Comparison of ENCODE assay signal across 1 cellular context in the genomic region with DNA sequence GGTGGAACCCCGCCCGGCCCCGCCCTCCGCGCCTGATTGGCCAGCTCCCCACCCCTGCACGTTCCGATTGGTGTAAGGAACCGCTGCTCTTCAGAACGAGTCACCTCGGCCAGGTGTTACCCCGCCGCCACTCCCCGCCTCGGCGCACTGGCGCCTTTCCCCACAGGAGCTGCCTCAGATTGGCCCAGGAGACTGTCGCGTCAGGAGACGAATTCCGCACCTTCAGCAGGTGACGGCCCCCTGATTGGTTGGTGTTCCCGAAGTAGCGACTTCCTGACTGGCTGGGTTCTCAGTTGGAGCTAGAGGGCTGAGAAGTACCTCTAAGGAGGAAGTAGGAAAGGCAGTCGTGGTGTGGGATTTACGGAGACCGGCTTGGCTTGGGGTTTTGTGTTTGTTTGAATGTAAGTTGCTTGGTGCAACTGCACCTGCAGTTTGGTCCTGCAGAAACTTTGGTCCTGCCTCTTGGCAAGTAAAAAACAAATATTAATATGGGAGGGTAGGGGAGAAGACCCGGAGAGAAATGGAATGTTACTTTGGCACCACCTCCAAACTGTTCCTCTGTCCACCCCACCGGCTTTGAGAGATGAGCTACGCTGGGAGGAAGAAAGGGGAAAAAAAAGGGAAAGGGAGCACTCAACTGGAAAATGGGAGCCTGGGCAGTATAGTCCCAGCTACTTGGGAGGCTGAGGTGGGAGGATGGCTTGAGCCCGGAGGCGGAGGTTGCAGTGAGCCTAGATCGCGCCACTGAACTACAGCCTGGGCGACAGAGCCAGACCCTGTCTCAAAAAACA.
TF ChIP-seq lines count a peak whose summit lies in the region.

No MANE protein-coding gene starts in this region.

TF ChIP-seq in GM12878, 131 proteins besides CTCF, POLR2A, EP300 and RAD21 (continued from another document and continues in another):
- TF ChIP-seq ETV6 (conservative IDR thresholded peaks at IDR 0.05 in 1 of 2, IDR thresholded peaks at IDR 0.05 in 1 of 2; ENCODE audit: borderline replicate concordance in 1 of 2, low read depth in 1 of 2) (no peak), MTA3 (IDR thresholded peaks at IDR 0.05; ENCODE audit: borderline replicate concordance, low read length) (no peak), NFXL1 (IDR thresholded peaks at IDR 0.05; ENCODE audit: borderline replicate concordance) (no peak), SRF (IDR thresholded peaks at IDR 0.05; ENCODE audit: low read depth in 2 of 2, low read length in 2 of 2) (no peak), CBX5 (IDR thresholded peaks at IDR 0.05; ENCODE audit: low read depth) (no peak), ASH2L (IDR thresholded peaks at IDR 0.05; ENCODE audit: borderline replicate concordance, low read depth) (no peak), ZSCAN29 (IDR thresholded peaks at IDR 0.05) (no peak), RUNX3 (IDR thresholded peaks at IDR 0.05; ENCODE audit: low read length) (0 out of 2 replicates have a peak, but pooled peaks have one; percentile 11), TCF7 (IDR thresholded peaks at IDR 0.05; ENCODE audit: borderline replicate concordance) (no peak), HDAC6 (IDR thresholded peaks at IDR 0.05; ENCODE audit: unreplicated experiment) (no peak), NFIC (IDR thresholded peaks at IDR 0.05; ENCODE audit: low read depth, low read length) (no peak), TARDBP (IDR thresholded peaks at IDR 0.05; ENCODE audit: borderline replicate concordance) (no peak), ZNF274 (IDR thresholded peaks at IDR 0.05; ENCODE audit: insufficient read depth, insufficient read length) (no peak), SREBF2 (IDR thresholded peaks at IDR 0.05; ENCODE audit: low read length) (no peak; the same call in 1 of the 2 replicates), EZH2 (IDR thresholded peaks at IDR 0.05; ENCODE audit: borderline replicate concordance, control insufficient read depth, low read depth, low read length) (no peak), IRF4 (IDR thresholded peaks at IDR 0.05; ENCODE audit: low read depth, low read length) (no peak), CEBPB (IDR thresholded peaks at IDR 0.05; ENCODE audit: borderline replicate concordance in 1 of 2, low read depth in 2 of 2, low read length in 2 of 2) (no peak), FOXM1 (IDR thresholded peaks at IDR 0.05; ENCODE audit: low read depth, low read length) (no peak), STAT1 (conservative IDR thresholded peaks at IDR 0.05) (no peak)
- TF ChIP-seq, protein P1, sequence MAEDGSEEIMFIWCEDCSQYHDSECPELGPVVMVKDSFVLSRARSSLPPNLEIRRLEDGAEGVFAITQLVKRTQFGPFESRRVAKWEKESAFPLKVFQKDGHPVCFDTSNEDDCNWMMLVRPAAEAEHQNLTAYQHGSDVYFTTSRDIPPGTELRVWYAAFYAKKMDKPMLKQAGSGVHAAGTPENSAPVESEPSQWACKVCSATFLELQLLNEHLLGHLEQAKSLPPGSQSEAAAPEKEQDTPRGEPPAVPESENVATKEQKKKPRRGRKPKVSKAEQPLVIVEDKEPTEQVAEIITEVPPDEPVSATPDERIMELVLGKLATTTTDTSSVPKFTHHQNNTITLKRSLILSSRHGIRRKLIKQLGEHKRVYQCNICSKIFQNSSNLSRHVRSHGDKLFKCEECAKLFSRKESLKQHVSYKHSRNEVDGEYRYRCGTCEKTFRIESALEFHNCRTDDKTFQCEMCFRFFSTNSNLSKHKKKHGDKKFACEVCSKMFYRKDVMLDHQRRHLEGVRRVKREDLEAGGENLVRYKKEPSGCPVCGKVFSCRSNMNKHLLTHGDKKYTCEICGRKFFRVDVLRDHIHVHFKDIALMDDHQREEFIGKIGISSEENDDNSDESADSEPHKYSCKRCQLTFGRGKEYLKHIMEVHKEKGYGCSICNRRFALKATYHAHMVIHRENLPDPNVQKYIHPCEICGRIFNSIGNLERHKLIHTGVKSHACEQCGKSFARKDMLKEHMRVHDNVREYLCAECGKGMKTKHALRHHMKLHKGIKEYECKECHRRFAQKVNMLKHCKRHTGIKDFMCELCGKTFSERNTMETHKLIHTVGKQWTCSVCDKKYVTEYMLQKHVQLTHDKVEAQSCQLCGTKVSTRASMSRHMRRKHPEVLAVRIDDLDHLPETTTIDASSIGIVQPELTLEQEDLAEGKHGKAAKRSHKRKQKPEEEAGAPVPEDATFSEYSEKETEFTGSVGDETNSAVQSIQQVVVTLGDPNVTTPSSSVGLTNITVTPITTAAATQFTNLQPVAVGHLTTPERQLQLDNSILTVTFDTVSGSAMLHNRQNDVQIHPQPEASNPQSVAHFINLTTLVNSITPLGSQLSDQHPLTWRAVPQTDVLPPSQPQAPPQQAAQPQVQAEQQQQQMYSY (CRISPR knock-in tag; IDR thresholded peaks at IDR 0.05) = no peak
- TF ChIP-seq, protein P2, sequence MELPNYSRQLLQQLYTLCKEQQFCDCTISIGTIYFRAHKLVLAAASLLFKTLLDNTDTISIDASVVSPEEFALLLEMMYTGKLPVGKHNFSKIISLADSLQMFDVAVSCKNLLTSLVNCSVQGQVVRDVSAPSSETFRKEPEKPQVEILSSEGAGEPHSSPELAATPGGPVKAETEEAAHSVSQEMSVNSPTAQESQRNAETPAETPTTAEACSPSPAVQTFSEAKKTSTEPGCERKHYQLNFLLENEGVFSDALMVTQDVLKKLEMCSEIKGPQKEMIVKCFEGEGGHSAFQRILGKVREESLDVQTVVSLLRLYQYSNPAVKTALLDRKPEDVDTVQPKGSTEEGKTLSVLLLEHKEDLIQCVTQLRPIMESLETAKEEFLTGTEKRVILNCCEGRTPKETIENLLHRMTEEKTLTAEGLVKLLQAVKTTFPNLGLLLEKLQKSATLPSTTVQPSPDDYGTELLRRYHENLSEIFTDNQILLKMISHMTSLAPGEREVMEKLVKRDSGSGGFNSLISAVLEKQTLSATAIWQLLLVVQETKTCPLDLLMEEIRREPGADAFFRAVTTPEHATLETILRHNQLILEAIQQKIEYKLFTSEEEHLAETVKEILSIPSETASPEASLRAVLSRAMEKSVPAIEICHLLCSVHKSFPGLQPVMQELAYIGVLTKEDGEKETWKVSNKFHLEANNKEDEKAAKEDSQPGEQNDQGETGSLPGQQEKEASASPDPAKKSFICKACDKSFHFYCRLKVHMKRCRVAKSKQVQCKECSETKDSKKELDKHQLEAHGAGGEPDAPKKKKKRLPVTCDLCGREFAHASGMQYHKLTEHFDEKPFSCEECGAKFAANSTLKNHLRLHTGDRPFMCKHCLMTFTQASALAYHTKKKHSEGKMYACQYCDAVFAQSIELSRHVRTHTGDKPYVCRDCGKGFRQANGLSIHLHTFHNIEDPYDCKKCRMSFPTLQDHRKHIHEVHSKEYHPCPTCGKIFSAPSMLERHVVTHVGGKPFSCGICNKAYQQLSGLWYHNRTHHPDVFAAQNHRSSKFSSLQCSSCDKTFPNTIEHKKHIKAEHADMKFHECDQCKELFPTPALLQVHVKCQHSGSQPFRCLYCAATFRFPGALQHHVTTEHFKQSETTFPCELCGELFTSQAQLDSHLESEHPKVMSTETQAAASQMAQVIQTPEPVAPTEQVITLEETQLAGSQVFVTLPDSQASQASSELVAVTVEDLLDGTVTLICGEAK (IDR thresholded peaks at IDR 0.05; ENCODE audit: borderline replicate concordance) = no peak
- TF ChIP-seq, protein P3, sequence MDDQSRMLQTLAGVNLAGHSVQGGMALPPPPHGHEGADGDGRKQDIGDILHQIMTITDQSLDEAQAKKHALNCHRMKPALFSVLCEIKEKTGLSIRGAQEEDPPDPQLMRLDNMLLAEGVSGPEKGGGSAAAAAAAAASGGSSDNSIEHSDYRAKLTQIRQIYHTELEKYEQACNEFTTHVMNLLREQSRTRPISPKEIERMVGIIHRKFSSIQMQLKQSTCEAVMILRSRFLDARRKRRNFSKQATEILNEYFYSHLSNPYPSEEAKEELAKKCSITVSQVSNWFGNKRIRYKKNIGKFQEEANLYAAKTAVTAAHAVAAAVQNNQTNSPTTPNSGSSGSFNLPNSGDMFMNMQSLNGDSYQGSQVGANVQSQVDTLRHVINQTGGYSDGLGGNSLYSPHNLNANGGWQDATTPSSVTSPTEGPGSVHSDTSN (IDR thresholded peaks at IDR 0.05; ENCODE audit: insufficient replicate concordance, low read depth, low read length) = peak; percentile 90
- TF ChIP-seq, protein P4, sequence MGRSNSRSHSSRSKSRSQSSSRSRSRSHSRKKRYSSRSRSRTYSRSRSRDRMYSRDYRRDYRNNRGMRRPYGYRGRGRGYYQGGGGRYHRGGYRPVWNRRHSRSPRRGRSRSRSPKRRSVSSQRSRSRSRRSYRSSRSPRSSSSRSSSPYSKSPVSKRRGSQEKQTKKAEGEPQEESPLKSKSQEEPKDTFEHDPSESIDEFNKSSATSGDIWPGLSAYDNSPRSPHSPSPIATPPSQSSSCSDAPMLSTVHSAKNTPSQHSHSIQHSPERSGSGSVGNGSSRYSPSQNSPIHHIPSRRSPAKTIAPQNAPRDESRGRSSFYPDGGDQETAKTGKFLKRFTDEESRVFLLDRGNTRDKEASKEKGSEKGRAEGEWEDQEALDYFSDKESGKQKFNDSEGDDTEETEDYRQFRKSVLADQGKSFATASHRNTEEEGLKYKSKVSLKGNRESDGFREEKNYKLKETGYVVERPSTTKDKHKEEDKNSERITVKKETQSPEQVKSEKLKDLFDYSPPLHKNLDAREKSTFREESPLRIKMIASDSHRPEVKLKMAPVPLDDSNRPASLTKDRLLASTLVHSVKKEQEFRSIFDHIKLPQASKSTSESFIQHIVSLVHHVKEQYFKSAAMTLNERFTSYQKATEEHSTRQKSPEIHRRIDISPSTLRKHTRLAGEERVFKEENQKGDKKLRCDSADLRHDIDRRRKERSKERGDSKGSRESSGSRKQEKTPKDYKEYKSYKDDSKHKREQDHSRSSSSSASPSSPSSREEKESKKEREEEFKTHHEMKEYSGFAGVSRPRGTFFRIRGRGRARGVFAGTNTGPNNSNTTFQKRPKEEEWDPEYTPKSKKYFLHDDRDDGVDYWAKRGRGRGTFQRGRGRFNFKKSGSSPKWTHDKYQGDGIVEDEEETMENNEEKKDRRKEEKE (IDR thresholded peaks at IDR 0.05) = no peak
- TF ChIP-seq, protein P5, sequence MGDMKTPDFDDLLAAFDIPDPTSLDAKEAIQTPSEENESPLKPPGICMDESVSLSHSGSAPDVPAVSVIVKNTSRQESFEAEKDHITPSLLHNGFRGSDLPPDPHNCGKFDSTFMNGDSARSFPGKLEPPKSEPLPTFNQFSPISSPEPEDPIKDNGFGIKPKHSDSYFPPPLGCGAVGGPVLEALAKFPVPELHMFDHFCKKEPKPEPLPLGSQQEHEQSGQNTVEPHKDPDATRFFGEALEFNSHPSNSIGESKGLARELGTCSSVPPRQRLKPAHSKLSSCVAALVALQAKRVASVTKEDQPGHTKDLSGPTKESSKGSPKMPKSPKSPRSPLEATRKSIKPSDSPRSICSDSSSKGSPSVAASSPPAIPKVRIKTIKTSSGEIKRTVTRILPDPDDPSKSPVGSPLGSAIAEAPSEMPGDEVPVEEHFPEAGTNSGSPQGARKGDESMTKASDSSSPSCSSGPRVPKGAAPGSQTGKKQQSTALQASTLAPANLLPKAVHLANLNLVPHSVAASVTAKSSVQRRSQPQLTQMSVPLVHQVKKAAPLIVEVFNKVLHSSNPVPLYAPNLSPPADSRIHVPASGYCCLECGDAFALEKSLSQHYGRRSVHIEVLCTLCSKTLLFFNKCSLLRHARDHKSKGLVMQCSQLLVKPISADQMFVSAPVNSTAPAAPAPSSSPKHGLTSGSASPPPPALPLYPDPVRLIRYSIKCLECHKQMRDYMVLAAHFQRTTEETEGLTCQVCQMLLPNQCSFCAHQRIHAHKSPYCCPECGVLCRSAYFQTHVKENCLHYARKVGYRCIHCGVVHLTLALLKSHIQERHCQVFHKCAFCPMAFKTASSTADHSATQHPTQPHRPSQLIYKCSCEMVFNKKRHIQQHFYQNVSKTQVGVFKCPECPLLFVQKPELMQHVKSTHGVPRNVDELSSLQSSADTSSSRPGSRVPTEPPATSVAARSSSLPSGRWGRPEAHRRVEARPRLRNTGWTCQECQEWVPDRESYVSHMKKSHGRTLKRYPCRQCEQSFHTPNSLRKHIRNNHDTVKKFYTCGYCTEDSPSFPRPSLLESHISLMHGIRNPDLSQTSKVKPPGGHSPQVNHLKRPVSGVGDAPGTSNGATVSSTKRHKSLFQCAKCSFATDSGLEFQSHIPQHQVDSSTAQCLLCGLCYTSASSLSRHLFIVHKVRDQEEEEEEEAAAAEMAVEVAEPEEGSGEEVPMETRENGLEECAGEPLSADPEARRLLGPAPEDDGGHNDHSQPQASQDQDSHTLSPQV (IDR thresholded peaks at IDR 0.05) = no peak
- TF ChIP-seq, protein P6, sequence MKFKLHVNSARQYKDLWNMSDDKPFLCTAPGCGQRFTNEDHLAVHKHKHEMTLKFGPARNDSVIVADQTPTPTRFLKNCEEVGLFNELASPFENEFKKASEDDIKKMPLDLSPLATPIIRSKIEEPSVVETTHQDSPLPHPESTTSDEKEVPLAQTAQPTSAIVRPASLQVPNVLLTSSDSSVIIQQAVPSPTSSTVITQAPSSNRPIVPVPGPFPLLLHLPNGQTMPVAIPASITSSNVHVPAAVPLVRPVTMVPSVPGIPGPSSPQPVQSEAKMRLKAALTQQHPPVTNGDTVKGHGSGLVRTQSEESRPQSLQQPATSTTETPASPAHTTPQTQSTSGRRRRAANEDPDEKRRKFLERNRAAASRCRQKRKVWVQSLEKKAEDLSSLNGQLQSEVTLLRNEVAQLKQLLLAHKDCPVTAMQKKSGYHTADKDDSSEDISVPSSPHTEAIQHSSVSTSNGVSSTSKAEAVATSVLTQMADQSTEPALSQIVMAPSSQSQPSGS (IDR thresholded peaks at IDR 0.05; ENCODE audit: low read length) = no peak
- TF ChIP-seq, protein P7, sequence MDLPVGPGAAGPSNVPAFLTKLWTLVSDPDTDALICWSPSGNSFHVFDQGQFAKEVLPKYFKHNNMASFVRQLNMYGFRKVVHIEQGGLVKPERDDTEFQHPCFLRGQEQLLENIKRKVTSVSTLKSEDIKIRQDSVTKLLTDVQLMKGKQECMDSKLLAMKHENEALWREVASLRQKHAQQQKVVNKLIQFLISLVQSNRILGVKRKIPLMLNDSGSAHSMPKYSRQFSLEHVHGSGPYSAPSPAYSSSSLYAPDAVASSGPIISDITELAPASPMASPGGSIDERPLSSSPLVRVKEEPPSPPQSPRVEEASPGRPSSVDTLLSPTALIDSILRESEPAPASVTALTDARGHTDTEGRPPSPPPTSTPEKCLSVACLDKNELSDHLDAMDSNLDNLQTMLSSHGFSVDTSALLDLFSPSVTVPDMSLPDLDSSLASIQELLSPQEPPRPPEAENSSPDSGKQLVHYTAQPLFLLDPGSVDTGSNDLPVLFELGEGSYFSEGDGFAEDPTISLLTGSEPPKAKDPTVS (IDR thresholded peaks at IDR 0.05; ENCODE audit: low read depth, low read length) = no peak
